Comparison of ENCODE assay signal across 7 cellular contexts in the genomic region with DNA sequence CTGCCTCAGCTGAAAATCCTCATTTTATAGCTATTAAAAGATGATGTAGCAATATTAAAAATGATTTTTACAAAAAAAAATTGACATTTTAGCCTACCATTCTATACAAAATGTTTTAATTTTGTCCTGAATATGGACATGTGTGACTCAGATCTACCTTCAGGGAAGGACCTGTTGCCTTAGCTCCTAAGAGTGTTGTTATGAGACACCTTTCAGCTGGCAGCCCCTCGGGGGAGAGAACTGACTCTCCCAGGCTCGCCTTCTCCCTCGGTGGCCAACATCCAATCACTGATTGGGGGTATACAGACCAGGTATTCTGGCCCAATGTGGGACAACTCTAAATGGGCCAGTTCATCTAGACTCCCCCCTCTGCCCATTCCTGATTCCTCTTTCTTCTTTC. TPM values are rescaled to one million over a fixed set of nuclear protein-coding genes. Genes with fewer than 3 reads are reported as not detected.
"Had no signal": no experiment of that assay in that cellular context is flagged by ENCODE, and none has a peak within 500 bp of the region (broad histone marks: within the 10 kb centered on the region; RNA-seq: fewer than 3 reads in every experiment).

No MANE protein-coding gene starts in this region.

- ATAC-seq: GM23338, K562 had no signal

- H3K27ac Mint-ChIP-seq: GM23338, HFFc6 had no signal

- H3K4me3 Mint-ChIP-seq: GM23338, H9, HFFc6 had no signal

- H3K4me2 ChIP-seq: GM23338 had no signal

- H3K4me3 ChIP-seq: GM23338, K562 had no signal

- H2AFZ ChIP-seq: GM23338 had no signal

- DNase-seq: H9, HCEC 1CT, HFFc6, IMR-90, KG1 had no signal

RNA-seq across cellular contexts. Expression of a gene that starts 32.5 kb away (rescaled TPM):
- total RNA-seq: IMR-90 had no signal
